8 cellular contexts compared by ENCODE assay signal in the genomic region with DNA sequence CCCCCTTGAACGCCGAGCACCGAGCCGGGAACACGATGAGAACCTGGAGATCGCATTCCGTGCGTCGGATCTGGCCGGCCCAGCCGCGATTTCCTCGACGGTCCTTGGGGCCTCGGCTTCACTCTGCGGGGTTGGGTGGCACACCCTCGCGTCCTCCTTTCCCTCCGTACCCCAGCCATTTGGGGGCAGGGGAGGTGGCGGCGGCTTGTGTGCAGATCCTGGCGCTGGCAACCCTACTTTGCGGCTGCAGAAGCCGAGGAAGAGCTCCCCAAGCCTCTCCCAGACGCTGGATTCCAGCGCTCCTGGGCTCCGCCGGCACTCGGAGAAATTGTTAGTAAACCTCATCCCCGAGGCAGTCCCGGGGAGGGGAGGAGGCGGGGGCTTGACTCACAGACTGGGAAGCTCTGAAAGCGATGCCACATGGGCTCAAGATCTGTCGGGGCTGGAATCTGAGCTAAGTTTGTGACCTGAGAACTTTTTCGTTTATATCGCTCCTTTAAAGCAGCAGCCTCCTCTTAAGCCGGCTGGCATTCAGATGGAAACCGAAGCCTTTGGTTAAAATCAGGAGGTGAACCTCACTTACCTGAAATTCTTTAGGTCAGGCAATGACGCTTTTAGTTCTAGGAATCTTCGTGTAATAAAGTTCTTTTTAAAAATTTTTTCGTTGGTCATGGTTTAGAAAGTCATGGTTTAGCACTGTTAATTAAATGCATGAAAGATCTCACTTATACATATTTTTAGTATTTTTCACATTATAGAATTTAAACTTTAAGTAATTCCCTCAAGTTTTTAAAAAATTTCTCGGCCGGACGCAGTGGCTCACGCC. TPM values are rescaled to one million over a fixed set of nuclear protein-coding genes. Genes with fewer than 3 reads are reported as not detected.
A peak's percentile ranks its signal among the peaks of the same experiment; 100 is the strongest.
DNase-seq lines count a peak whose midpoint lies in the region; ATAC-seq, FAIRE-seq and TF ChIP-seq lines count a peak whose summit lies in the region.

No MANE protein-coding gene starts in this region.

- H3K4me1 Mint-ChIP-seq in IgD-negative memory B cell (peaks cover 33 to 48% (median 38%) of the 10 kb centered on the region in 3 donors), memory B cell (peaks cover 20% of the 10 kb centered on the region)
- H3K4me1 Mint-ChIP-seq in activated CD4-positive, alpha-beta memory T cell treated with anti-CD3 and anti-CD28 coated beads, Interleukin-2, amount 10 ng/mL, durations not matched to agents 7 days and 5 days: peaks cover 33% of the 10 kb centered on the region
- peaks cover 27% of the 10 kb centered on the region for H3K4me1 Mint-ChIP-seq in stimulated activated memory B cell treated with anti-CD40 and anti-IgM and Interleukin-4, amounts not matched to agents 10 μg/mL and 1 μg/mL and 100 μg/mL, for 72 hours

- no peaks in the 10 kb centered on the region for H3K36me3 ChIP-seq in ES-I3 (ENCODE audit: insufficient read depth, low read length)
- no peaks in the 10 kb centered on the region for H3K36me3 ChIP-seq in endothelial cell of umbilical vein (ENCODE audit: control insufficient read depth in 2 of 2, extremely low read depth in 1 of 2, insufficient read depth in 2 of 2, low read length in 2 of 2)

- H3K4me3 Mint-ChIP-seq in IgD-negative memory B cell (peak overlapping the region; percentile 88 to 99 (median 96)), memory B cell (peak overlapping the region; percentile 91)
- H3K4me3 Mint-ChIP-seq in activated CD4-positive, alpha-beta memory T cell treated with anti-CD3 and anti-CD28 coated beads, Interleukin-2, amount 10 ng/mL, durations not matched to agents 7 days and 5 days: peak overlapping the region; percentile 73
- peak overlapping the region; percentile 80 for H3K4me3 Mint-ChIP-seq in stimulated activated memory B cell treated with anti-CD40 and anti-IgM and Interleukin-4, amounts not matched to agents 10 μg/mL and 1 μg/mL and 100 μg/mL, for 72 hours

- H3K9me3 ChIP-seq in ES-I3 (ENCODE audit: control insufficient read depth, insufficient read depth, low read length) (no peaks in the 10 kb centered on the region), endothelial cell of umbilical vein (replicated peaks; ENCODE audit: control insufficient read depth, insufficient read depth, low read length) (no peaks in the 10 kb centered on the region)

- peaks cover 2% of the 10 kb centered on the region for H3K36me3 Mint-ChIP-seq in IgD-negative memory B cell
- no peaks in the 10 kb centered on the region for H3K36me3 Mint-ChIP-seq in activated CD4-positive, alpha-beta memory T cell treated with anti-CD3 and anti-CD28 coated beads, Interleukin-2, amount 10 ng/mL, durations not matched to agents 7 days and 5 days (ENCODE audit: low read depth)
- no peaks in the 10 kb centered on the region for H3K36me3 Mint-ChIP-seq in memory B cell
- H3K36me3 Mint-ChIP-seq in stimulated activated memory B cell treated with anti-CD40 and anti-IgM and Interleukin-4, amounts not matched to agents 10 μg/mL and 1 μg/mL and 100 μg/mL, for 72 hours: peaks cover 5% of the 10 kb centered on the region

- H3K4me1 ChIP-seq in ES-I3 (ENCODE audit: insufficient read depth, low read length) (peaks cover 6% of the 10 kb centered on the region; the same call in 1 of the 2 replicates), endothelial cell of umbilical vein (ENCODE audit: control insufficient read depth, extremely low read depth, insufficient read depth, low read length) (peaks cover 6% of the 10 kb centered on the region)

- peak; percentile 24 for DNase-seq in activated CD4-positive, alpha-beta memory T cell treated with anti-CD3 and anti-CD28 coated beads, Interleukin-2, amount 10 ng/mL, durations not matched to agents 7 days and 5 days
- peak; percentile 83 for DNase-seq in endothelial cell of umbilical vein (ENCODE audit: low read depth, low spot score)
- peak in 1 of 2 donors; percentile 5 for DNase-seq in memory B cell (ENCODE audit: low spot score in 2 of 2)
- no peak for DNase-seq in NCI-H187 treated with DMSO at 0.1 percent for 48 hours (lab: John Stamatoyannopoulos, UW)

- no peak for TF ChIP-seq POLR2A in endothelial cell of umbilical vein (IDR thresholded peaks at IDR 0.05; ENCODE audit: low read depth, low read length)

- TF ChIP-seq CTCF in endothelial cell of umbilical vein (IDR thresholded peaks at IDR 0.05; ENCODE audit: extremely low read depth in 1 of 2, insufficient read depth in 1 of 2, low read depth in 1 of 2, low read length in 2 of 2): no peak

- H3K9me3 Mint-ChIP-seq in IgD-negative memory B cell (no peaks in the 10 kb centered on the region), memory B cell (no peaks in the 10 kb centered on the region)
- H3K9me3 Mint-ChIP-seq in activated CD4-positive, alpha-beta memory T cell treated with anti-CD3 and anti-CD28 coated beads, Interleukin-2, amount 10 ng/mL, durations not matched to agents 7 days and 5 days: no peaks in the 10 kb centered on the region
- no peaks in the 10 kb centered on the region for H3K9me3 Mint-ChIP-seq in stimulated activated memory B cell treated with anti-CD40 and anti-IgM and Interleukin-4, amounts not matched to agents 10 μg/mL and 1 μg/mL and 100 μg/mL, for 72 hours

- H2AFZ ChIP-seq in endothelial cell of umbilical vein (ENCODE audit: low read depth, low read length): peak overlapping the region; percentile 48

- no TSS peak for BruUV-seq in endothelial cell of umbilical vein (replicated peaks; lab: Mats Ljungman, UMichigan)

- peak overlapping the region; percentile 95 for H3K4me2 ChIP-seq in endothelial cell of umbilical vein (ENCODE audit: insufficient read depth, low read length)

- FAIRE-seq in endothelial cell of umbilical vein (lab: Jason Lieb, UNC): peak; percentile 89

- intact Hi-C loops in endothelial cell of umbilical vein (cut with micrococcal nuclease): loop anchor here (1.0 to 5.0 kb wide), 6 partner anchors 15 to 201 kb away; a partner anchor contains a TSS

- H3K79me2 ChIP-seq in endothelial cell of umbilical vein (ENCODE audit: control insufficient read depth, insufficient read depth, low read length): no peaks in the 10 kb centered on the region

- CTCF ChIA-PET in activated CD4-positive, alpha-beta memory T cell treated with anti-CD3 and anti-CD28 coated beads, Interleukin-2, amount 10 ng/mL, durations not matched to agents 7 days and 5 days (lab: Charles Lee): interaction anchor here (1.1 kb wide), 2 partner anchors 73 to 103 kb away, joined by 3 to 5 read pairs; no protein-coding TSS in a partner anchor
- CTCF ChIA-PET in endothelial cell of umbilical vein (lab: Charles Lee): interaction anchor here (0.8 to 2.2 kb wide), 12 partner anchors 15 to 191 kb away, joined by 3 to 26 read pairs (median 4); a partner anchor contains a TSS

- H3K9ac ChIP-seq in ES-I3 (ENCODE audit: low read depth, low read length) (peak overlapping the region; percentile 83), endothelial cell of umbilical vein (replicated peaks; ENCODE audit: extremely low read depth, insufficient read depth, low read length) (peak overlapping the region; percentile 48)

- H4K20me1 ChIP-seq in endothelial cell of umbilical vein (replicated peaks; ENCODE audit: control insufficient read depth, extremely low read depth, insufficient read depth, low read length): no peaks in the 10 kb centered on the region

- peaks cover 1% of the 10 kb centered on the region for H3K27me3 Mint-ChIP-seq in IgD-negative memory B cell
- peaks cover 24% of the 10 kb centered on the region for H3K27me3 Mint-ChIP-seq in activated CD4-positive, alpha-beta memory T cell treated with anti-CD3 and anti-CD28 coated beads, Interleukin-2, amount 10 ng/mL, durations not matched to agents 7 days and 5 days
- no peaks in the 10 kb centered on the region for H3K27me3 Mint-ChIP-seq in memory B cell
- no peaks in the 10 kb centered on the region for H3K27me3 Mint-ChIP-seq in stimulated activated memory B cell treated with anti-CD40 and anti-IgM and Interleukin-4, amounts not matched to agents 10 μg/mL and 1 μg/mL and 100 μg/mL, for 72 hours

- no peaks in the 10 kb centered on the region for H3K27me3 ChIP-seq in endothelial cell of umbilical vein (ENCODE audit: control insufficient read depth in 2 of 2, insufficient read depth in 2 of 2, low read length in 2 of 2)

- peak overlapping the region; percentile 71 to 82 (median 81) for H3K4me3 ChIP-seq in endothelial cell of umbilical vein (replicated peaks in 1 of 3; ENCODE audit: insufficient read depth in 1 of 3, low read depth in 1 of 3, low read length in 3 of 3)

- ATAC-seq in GM21723 (IDR thresholded peaks at IDR 0.05; ENCODE audit: unreplicated experiment): peak; percentile 15
- ATAC-seq in memory B cell (ENCODE audit: low read depth): peak; percentile 3
- ATAC-seq in stimulated activated memory B cell treated with anti-CD40 and anti-IgM and Interleukin-4, amounts not matched to agents 10 μg/mL and 1 μg/mL and 100 μg/mL, for 72 hours: peak; percentile 35

- dilution Hi-C loops in endothelial cell of umbilical vein (cut with MboI; ENCODE audit: extremely low pct_ligation_motif_present, low sequenced_read_pairs): no loop called here

- no peaks in the 10 kb centered on the region for H3K9me1 ChIP-seq in endothelial cell of umbilical vein (replicated peaks; ENCODE audit: control insufficient read depth, extremely low read depth, insufficient read depth, low read length)

- peak overlapping the region; percentile 32 for H3K27ac ChIP-seq in endothelial cell of umbilical vein (ENCODE audit: insufficient read depth, low read depth, low read length)

- POLR2A ChIA-PET in activated CD4-positive, alpha-beta memory T cell treated with anti-CD3 and anti-CD28 coated beads, Interleukin-2, amount 10 ng/mL, durations not matched to agents 7 days and 5 days (lab: Charles Lee): interaction anchor here (0.8 to 1.9 kb wide), 5 partner anchors 10 to 199 kb away, joined by 3 to 8 read pairs (median 4); a partner anchor contains a TSS
- POLR2A ChIA-PET in endothelial cell of umbilical vein (lab: Charles Lee): interaction anchor here (1.2 to 1.4 kb wide), 2 partner anchors 18 to 140 kb away, joined by 3 read pairs; no protein-coding TSS in a partner anchor

- peak overlapping the region; percentile 62 to 85 (median 78) for H3K27ac Mint-ChIP-seq in IgD-negative memory B cell
- H3K27ac Mint-ChIP-seq in activated CD4-positive, alpha-beta memory T cell treated with anti-CD3 and anti-CD28 coated beads, Interleukin-2, amount 10 ng/mL, durations not matched to agents 7 days and 5 days: no peak overlapping the region
- H3K27ac Mint-ChIP-seq in memory B cell: peak overlapping the region; percentile 93
- H3K27ac Mint-ChIP-seq in stimulated activated memory B cell treated with anti-CD40 and anti-IgM and Interleukin-4, amounts not matched to agents 10 μg/mL and 1 μg/mL and 100 μg/mL, for 72 hours: peak overlapping the region; percentile 82

RNA-seq across cellular contexts. Expression of a gene that starts 0.8 kb away (rescaled TPM):
- 23.6 TPM for polyA plus RNA-seq in IgD-negative memory B cell
- total RNA-seq in activated CD4-positive, alpha-beta memory T cell treated with anti-CD3 and anti-CD28 coated beads, Interleukin-2, amount 10 ng/mL, durations not matched to agents 7 days and 5 days: 1 to 10 TPM; 5.1 to 7.5 TPM
- total RNA-seq in endothelial cell of umbilical vein: 25.0 and 31.3 TPM in 2 replicates
- 12.0 and 16.0 TPM in 2 replicates for polyA plus RNA-seq in endothelial cell of umbilical vein
- 11.3 TPM in 2 replicates for polyA plus RNA-seq in endothelial cell of umbilical vein (2011; cell fraction: cytosol; rRNA removed)
- 17.0 and 18.4 TPM in 2 replicates for polyA plus RNA-seq in endothelial cell of umbilical vein (2011; cell fraction: nucleus; rRNA removed)
- polyA plus RNA-seq in endothelial cell of umbilical vein (2012): 12.4 and 14.3 TPM in 2 replicates
- 38.6 and 43.0 TPM in 2 replicates for polyA minus RNA-seq in endothelial cell of umbilical vein
- 0.61 TPM for polyA minus RNA-seq in endothelial cell of umbilical vein (2011; cell fraction: cytosol; rRNA and poly(A)+ RNA removed)
- 36.8 and 51.9 TPM in 2 replicates for polyA minus RNA-seq in endothelial cell of umbilical vein (2011; cell fraction: nucleus; rRNA and poly(A)+ RNA removed)
